Comparison of ENCODE assay signal across 1 cellular context in genomic region chr1:181061891-181062777, GRCh38.
TF ChIP-seq lines count a peak whose summit lies in the region.

No MANE protein-coding gene starts in this region.

TF ChIP-seq in GM12878, 131 proteins besides CTCF, POLR2A, EP300 and RAD21 (continued from another document and continues in another):
- TF ChIP-seq, protein P1, sequence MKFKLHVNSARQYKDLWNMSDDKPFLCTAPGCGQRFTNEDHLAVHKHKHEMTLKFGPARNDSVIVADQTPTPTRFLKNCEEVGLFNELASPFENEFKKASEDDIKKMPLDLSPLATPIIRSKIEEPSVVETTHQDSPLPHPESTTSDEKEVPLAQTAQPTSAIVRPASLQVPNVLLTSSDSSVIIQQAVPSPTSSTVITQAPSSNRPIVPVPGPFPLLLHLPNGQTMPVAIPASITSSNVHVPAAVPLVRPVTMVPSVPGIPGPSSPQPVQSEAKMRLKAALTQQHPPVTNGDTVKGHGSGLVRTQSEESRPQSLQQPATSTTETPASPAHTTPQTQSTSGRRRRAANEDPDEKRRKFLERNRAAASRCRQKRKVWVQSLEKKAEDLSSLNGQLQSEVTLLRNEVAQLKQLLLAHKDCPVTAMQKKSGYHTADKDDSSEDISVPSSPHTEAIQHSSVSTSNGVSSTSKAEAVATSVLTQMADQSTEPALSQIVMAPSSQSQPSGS (IDR thresholded peaks at IDR 0.05; ENCODE audit: low read length), result 0 out of 2 replicates have a peak, but pooled peaks have one; percentile 3
- TF ChIP-seq KDM1A (IDR thresholded peaks at IDR 0.05; ENCODE audit: borderline replicate concordance), result no peak
- no peak for TF ChIP-seq RBBP5 (conservative IDR thresholded peaks at IDR 0.05)
- TF ChIP-seq BMI1 (IDR thresholded peaks at IDR 0.05; ENCODE audit: borderline replicate concordance), result no peak; the same call in 1 of the 2 replicates
- TF ChIP-seq MXI1 (IDR thresholded peaks at IDR 0.05; ENCODE audit: low read depth, low read length), result 0 out of 2 replicates have a peak, but pooled peaks have one; percentile 39
- TF ChIP-seq ZNF687 (IDR thresholded peaks at IDR 0.05), result peak; percentile 31
- peak; percentile 84 for TF ChIP-seq YY1 (IDR thresholded peaks at IDR 0.05; ENCODE audit: low read depth, low read length)
- no peak for TF ChIP-seq MYB (IDR thresholded peaks at IDR 0.05; ENCODE audit: borderline replicate concordance, low read depth, low read length)
- peak; percentile 98 for TF ChIP-seq DPF2 (IDR thresholded peaks at IDR 0.05)
- TF ChIP-seq CUX1 (IDR thresholded peaks at IDR 0.05; ENCODE audit: insufficient replicate concordance, low read depth, low read length), result no peak
- TF ChIP-seq IRF3 (IDR thresholded peaks at IDR 0.05), result no peak
- TF ChIP-seq TCF3 (IDR thresholded peaks at IDR 0.05; ENCODE audit: borderline replicate concordance, insufficient read depth, low read depth, low read length), result no peak; the same call in 1 of the 2 replicates
- no peak for TF ChIP-seq SREBF2 (IDR thresholded peaks at IDR 0.05; ENCODE audit: low read length)
- TF ChIP-seq SKIL (IDR thresholded peaks at IDR 0.05; ENCODE audit: low read depth, poor library complexity, severe bottlenecking), result peak; percentile 66
- no peak for TF ChIP-seq NFXL1 (IDR thresholded peaks at IDR 0.05; ENCODE audit: borderline replicate concordance)
- TF ChIP-seq SRF (IDR thresholded peaks at IDR 0.05; ENCODE audit: low read depth in 2 of 2, low read length in 2 of 2), result no peak
- TF ChIP-seq SREBF1 (IDR thresholded peaks at IDR 0.05; ENCODE audit: low read length), result no peak
- TF ChIP-seq GABPA (IDR thresholded peaks at IDR 0.05; ENCODE audit: low read depth), result no peak
- TF ChIP-seq GATAD2B (conservative IDR thresholded peaks at IDR 0.05; ENCODE audit: low read depth), result peak; percentile 92
- TF ChIP-seq ZBED1 (IDR thresholded peaks at IDR 0.05; ENCODE audit: borderline replicate concordance), result peak; percentile 81; the same call in 1 of the 2 replicates
- TF ChIP-seq SUPT20H (IDR thresholded peaks at IDR 0.05; ENCODE audit: borderline replicate concordance, control insufficient read depth, low read depth, low read length), result no peak
- TF ChIP-seq E4F1 (IDR thresholded peaks at IDR 0.05; ENCODE audit: borderline replicate concordance, partially characterized antibody), result no peak
- TF ChIP-seq EZH2 (IDR thresholded peaks at IDR 0.05; ENCODE audit: borderline replicate concordance, control insufficient read depth, low read depth, low read length), result no peak
- no peak for TF ChIP-seq RAD51 (IDR thresholded peaks at IDR 0.05)
- TF ChIP-seq JUNB (IDR thresholded peaks at IDR 0.05), result no peak
- TF ChIP-seq ATF3 (IDR thresholded peaks at IDR 0.05; ENCODE audit: borderline replicate concordance, extremely low read depth, low read depth, low read length), result no peak
- peak; percentile 74; the same call in 1 of the 2 replicates for TF ChIP-seq ZNF207 (IDR thresholded peaks at IDR 0.05; ENCODE audit: borderline replicate concordance)
- TF ChIP-seq POU2F2 (IDR thresholded peaks at IDR 0.05; ENCODE audit: borderline replicate concordance, low read depth, low read length), result peak; percentile 99
- peak; percentile 65 for TF ChIP-seq MTA3 (IDR thresholded peaks at IDR 0.05; ENCODE audit: borderline replicate concordance, low read length)
- TF ChIP-seq TCF7 (IDR thresholded peaks at IDR 0.05; ENCODE audit: borderline replicate concordance), result no peak
- TF ChIP-seq TCF12 (IDR thresholded peaks at IDR 0.05; ENCODE audit: low read depth, low read length), result no peak
- no peak for TF ChIP-seq ELK1 (IDR thresholded peaks at IDR 0.05; ENCODE audit: low read depth, low read length)
- TF ChIP-seq, protein P2, sequence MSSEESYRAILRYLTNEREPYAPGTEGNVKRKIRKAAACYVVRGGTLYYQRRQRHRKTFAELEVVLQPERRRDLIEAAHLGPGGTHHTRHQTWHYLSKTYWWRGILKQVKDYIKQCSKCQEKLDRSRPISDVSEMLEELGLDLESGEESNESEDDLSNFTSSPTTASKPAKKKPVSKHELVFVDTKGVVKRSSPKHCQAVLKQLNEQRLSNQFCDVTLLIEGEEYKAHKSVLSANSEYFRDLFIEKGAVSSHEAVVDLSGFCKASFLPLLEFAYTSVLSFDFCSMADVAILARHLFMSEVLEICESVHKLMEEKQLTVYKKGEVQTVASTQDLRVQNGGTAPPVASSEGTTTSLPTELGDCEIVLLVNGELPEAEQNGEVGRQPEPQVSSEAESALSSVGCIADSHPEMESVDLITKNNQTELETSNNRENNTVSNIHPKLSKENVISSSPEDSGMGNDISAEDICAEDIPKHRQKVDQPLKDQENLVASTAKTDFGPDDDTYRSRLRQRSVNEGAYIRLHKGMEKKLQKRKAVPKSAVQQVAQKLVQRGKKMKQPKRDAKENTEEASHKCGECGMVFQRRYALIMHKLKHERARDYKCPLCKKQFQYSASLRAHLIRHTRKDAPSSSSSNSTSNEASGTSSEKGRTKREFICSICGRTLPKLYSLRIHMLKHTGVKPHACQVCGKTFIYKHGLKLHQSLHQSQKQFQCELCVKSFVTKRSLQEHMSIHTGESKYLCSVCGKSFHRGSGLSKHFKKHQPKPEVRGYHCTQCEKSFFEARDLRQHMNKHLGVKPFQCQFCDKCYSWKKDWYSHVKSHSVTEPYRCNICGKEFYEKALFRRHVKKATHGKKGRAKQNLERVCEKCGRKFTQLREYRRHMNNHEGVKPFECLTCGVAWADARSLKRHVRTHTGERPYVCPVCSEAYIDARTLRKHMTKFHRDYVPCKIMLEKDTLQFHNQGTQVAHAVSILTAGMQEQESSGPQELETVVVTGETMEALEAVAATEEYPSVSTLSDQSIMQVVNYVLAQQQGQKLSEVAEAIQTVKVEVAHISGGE (CRISPR knock-in tag; IDR thresholded peaks at IDR 0.05), result no peak
- 0 out of 2 replicates have a peak, but pooled peaks have one; percentile 63 for TF ChIP-seq RCOR1 (conservative IDR thresholded peaks at IDR 0.05; ENCODE audit: low read depth, low read length)
- 0 out of 2 replicates have a peak, but pooled peaks have one; percentile 47 for TF ChIP-seq ATF7 (IDR thresholded peaks at IDR 0.05; ENCODE audit: low read depth)
